In the genomic region with DNA sequence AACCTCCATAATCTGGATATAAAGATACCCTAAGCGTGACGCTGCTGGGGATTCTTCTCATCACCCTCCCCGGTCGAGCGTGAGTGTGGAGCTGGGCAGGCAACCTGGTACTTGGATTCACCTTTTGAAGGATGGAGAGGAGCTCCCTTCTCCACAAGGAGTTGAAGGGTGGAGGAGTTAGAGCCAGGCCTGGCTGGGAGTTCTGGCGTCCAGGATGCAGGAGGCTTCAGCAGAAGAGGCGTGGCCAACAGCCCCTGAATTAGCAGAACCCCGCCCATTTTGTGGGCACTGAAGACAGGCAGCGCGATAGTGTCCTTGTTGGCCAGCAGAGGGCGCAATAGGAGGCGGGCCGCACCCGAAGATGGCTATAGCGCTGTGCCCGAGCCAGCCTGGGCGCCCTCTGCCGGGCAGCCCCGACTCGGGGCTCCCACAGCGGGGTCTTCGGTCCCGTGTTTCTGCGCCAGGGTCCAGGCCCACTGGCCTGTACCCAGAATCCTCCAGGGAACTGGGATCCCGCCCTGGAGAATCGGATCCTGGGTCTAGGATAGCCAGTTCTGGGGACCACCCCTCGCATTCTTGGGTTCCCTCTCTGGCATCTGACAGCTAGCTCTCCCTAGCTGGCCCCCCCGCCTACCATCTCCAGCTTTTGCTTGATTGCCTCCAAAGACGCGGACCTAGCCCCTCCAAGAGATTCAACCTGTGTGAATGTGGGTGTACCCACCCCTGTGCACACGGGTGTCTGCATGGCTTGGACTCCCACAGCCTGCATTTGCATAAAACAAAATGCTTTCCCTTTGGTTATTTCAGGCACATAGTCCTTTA, we compare ENCODE assay signal across 1 cellular context.
TF ChIP-seq lines count a peak whose summit lies in the region.

No MANE protein-coding gene starts in this region.

TF ChIP-seq in SK-N-SH treated with all-trans-retinoic acid at 6 μM for 48 hours, 23 proteins besides CTCF, POLR2A, EP300 and RAD21 (continued from another document):
- TF ChIP-seq, protein P1, sequence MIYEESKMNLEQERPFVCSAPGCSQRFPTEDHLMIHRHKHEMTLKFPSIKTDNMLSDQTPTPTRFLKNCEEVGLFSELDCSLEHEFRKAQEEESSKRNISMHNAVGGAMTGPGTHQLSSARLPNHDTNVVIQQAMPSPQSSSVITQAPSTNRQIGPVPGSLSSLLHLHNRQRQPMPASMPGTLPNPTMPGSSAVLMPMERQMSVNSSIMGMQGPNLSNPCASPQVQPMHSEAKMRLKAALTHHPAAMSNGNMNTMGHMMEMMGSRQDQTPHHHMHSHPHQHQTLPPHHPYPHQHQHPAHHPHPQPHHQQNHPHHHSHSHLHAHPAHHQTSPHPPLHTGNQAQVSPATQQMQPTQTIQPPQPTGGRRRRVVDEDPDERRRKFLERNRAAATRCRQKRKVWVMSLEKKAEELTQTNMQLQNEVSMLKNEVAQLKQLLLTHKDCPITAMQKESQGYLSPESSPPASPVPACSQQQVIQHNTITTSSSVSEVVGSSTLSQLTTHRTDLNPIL (CRISPR knock-in tag; IDR thresholded peaks at IDR 0.05; ENCODE audit: low read depth) = no peak
- TF ChIP-seq ZNF565 (CRISPR knock-in tag; conservative IDR thresholded peaks at IDR 0.05; ENCODE audit: low read depth) = no peak
- TF ChIP-seq ARNTL (CRISPR knock-in tag; IDR thresholded peaks at IDR 0.05; ENCODE audit: borderline replicate concordance, low read depth) = no peak
